In genomic region chr19:41408256-41408655, GRCh38 we compare ENCODE assay signal across 1 cellular context.
TF ChIP-seq lines count a peak whose summit lies in the region.

No MANE protein-coding gene starts in this region.

TF ChIP-seq in GM23338, 12 proteins besides CTCF, POLR2A, EP300 and RAD21 (continued from another document):
- TF ChIP-seq, protein P1, sequence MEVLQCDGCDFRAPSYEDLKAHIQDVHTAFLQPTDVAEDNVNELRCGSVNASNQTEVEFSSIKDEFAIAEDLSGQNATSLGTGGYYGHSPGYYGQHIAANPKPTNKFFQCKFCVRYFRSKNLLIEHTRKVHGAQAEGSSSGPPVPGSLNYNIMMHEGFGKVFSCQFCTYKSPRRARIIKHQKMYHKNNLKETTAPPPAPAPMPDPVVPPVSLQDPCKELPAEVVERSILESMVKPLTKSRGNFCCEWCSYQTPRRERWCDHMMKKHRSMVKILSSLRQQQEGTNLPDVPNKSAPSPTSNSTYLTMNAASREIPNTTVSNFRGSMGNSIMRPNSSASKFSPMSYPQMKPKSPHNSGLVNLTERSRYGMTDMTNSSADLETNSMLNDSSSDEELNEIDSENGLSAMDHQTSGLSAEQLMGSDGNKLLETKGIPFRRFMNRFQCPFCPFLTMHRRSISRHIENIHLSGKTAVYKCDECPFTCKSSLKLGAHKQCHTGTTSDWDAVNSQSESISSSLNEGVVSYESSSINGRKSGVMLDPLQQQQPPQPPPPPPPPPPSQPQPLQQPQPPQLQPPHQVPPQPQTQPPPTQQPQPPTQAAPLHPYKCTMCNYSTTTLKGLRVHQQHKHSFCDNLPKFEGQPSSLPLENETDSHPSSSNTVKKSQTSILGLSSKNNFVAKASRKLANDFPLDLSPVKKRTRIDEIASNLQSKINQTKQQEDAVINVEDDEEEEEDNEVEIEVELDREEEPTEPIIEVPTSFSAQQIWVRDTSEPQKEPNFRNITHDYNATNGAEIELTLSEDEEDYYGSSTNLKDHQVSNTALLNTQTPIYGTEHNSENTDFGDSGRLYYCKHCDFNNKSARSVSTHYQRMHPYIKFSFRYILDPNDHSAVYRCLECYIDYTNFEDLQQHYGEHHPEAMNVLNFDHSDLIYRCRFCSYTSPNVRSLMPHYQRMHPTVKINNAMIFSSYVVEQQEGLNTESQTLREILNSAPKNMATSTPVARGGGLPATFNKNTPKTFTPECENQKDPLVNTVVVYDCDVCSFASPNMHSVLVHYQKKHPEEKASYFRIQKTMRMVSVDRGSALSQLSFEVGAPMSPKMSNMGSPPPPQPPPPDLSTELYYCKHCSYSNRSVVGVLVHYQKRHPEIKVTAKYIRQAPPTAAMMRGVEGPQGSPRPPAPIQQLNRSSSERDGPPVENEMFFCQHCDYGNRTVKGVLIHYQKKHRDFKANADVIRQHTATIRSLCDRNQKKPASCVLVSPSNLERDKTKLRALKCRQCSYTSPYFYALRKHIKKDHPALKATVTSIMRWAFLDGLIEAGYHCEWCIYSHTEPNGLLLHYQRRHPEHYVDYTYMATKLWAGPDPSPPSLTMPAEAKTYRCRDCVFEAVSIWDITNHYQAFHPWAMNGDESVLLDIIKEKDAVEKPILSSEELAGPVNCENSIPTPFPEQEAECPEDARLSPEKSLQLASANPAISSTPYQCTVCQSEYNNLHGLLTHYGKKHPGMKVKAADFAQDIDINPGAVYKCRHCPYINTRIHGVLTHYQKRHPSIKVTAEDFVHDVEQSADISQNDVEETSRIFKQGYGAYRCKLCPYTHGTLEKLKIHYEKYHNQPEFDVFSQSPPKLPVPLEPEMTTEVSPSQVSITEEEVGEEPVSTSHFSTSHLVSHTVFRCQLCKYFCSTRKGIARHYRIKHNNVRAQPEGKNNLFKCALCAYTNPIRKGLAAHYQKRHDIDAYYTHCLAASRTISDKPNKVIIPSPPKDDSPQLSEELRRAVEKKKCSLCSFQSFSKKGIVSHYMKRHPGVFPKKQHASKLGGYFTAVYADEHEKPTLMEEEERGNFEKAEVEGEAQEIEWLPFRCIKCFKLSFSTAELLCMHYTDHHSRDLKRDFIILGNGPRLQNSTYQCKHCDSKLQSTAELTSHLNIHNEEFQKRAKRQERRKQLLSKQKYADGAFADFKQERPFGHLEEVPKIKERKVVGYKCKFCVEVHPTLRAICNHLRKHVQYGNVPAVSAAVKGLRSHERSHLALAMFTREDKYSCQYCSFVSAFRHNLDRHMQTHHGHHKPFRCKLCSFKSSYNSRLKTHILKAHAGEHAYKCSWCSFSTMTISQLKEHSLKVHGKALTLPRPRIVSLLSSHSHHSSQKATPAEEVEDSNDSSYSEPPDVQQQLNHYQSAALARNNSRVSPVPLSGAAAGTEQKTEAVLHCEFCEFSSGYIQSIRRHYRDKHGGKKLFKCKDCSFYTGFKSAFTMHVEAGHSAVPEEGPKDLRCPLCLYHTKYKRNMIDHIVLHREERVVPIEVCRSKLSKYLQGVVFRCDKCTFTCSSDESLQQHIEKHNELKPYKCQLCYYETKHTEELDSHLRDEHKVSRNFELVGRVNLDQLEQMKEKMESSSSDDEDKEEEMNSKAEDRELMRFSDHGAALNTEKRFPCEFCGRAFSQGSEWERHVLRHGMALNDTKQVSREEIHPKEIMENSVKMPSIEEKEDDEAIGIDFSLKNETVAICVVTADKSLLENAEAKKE (CRISPR knock-in tag; IDR thresholded peaks at IDR 0.05) = no peak
- TF ChIP-seq ZNF331 (CRISPR knock-in tag; IDR thresholded peaks at IDR 0.05; ENCODE audit: low read depth) = no peak
- no peak for TF ChIP-seq EZH2phosphoT487 (IDR thresholded peaks at IDR 0.05; ENCODE audit: unreplicated experiment)
- no peak for TF ChIP-seq CREB1 (CRISPR knock-in tag; IDR thresholded peaks at IDR 0.05; ENCODE audit: low read depth)
- no peak for TF ChIP-seq EZH2 (IDR thresholded peaks at IDR 0.05; ENCODE audit: low read depth, unreplicated experiment)
- TF ChIP-seq, protein P2, sequence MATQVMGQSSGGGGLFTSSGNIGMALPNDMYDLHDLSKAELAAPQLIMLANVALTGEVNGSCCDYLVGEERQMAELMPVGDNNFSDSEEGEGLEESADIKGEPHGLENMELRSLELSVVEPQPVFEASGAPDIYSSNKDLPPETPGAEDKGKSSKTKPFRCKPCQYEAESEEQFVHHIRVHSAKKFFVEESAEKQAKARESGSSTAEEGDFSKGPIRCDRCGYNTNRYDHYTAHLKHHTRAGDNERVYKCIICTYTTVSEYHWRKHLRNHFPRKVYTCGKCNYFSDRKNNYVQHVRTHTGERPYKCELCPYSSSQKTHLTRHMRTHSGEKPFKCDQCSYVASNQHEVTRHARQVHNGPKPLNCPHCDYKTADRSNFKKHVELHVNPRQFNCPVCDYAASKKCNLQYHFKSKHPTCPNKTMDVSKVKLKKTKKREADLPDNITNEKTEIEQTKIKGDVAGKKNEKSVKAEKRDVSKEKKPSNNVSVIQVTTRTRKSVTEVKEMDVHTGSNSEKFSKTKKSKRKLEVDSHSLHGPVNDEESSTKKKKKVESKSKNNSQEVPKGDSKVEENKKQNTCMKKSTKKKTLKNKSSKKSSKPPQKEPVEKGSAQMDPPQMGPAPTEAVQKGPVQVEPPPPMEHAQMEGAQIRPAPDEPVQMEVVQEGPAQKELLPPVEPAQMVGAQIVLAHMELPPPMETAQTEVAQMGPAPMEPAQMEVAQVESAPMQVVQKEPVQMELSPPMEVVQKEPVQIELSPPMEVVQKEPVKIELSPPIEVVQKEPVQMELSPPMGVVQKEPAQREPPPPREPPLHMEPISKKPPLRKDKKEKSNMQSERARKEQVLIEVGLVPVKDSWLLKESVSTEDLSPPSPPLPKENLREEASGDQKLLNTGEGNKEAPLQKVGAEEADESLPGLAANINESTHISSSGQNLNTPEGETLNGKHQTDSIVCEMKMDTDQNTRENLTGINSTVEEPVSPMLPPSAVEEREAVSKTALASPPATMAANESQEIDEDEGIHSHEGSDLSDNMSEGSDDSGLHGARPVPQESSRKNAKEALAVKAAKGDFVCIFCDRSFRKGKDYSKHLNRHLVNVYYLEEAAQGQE (IDR thresholded peaks at IDR 0.05; ENCODE audit: unreplicated experiment) = no peak
